In the genomic region with DNA sequence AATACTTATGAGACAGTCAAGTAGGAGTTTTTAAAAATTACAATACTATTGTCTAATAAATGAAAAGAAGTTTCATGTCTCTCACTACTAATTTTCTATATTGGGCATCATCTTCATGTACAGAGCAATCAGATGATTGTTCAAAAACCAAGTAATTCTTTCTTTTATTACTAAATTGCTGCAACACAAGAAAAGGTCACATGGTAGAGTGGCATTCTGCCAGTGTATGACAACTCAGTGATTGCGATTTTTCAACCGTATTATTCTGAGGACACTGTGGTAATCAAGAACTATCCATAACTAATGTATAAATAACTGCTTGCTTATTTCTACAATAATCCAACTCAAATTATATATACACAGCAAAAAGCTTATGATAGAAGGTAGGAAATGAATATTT, we compare ENCODE assay signal across 20 cellular contexts.
A peak's percentile ranks its signal among the peaks of the same experiment; 100 is the strongest.
DNase-seq lines count a peak whose midpoint lies in the region; FAIRE-seq and TF ChIP-seq lines count a peak whose summit lies in the region.
"Had no signal": no experiment of that assay in that cellular context is flagged by ENCODE, and none has a peak within 500 bp of the region (broad histone marks: within the 10 kb centered on the region; RNA-seq: fewer than 3 reads in every experiment).

No MANE protein-coding gene starts in this region.

- intact Hi-C loops in MCF 10A (cut with micrococcal nuclease) = no loop called here
- intact Hi-C loops in breast epithelium (cut with DNase I; ENCODE audit: low total_unique reads) = no loop called here
- intact Hi-C loops in OCI-LY7 (cut with micrococcal nuclease; ENCODE audit: unreplicated experiment) = loop anchor here (1.0 to 2.0 kb wide), 4 partner anchors 45 to 245 kb away; no protein-coding TSS in a partner anchor

- H3K9me3 Mint-ChIP-seq in MCF 10A (ENCODE audit: unreplicated experiment) = no peaks in the 10 kb centered on the region
- H3K9me3 Mint-ChIP-seq: activated naive CD4-positive, alpha-beta T cell treated with anti-CD3 and anti-CD28 coated beads, Interleukin-2, amount 50 U/mL, for 24 hours; activated T-cell treated with anti-CD3 and anti-CD28 coated beads, Interleukin-2, amount 50 U/mL, for 72 hours; dendritic cell treated with granulocyte-macrophage colony-stimulating factor and Interleukin-4, amounts not matched to agents 40 ng/mL and 50 ng/mL, for 4 days had no signal

- DNase-seq in MCF 10A (ENCODE audit: unreplicated experiment) = peak; percentile 39
- DNase-seq in breast epithelium (ENCODE audit: low spot score in 2 of 2) = no peak
- no peak for DNase-seq in OCI-LY7 (ENCODE audit: low spot score)
- peak; percentile 62 for DNase-seq in fibroblast of gingiva (ENCODE audit: low read depth)
- peak; percentile 23 for DNase-seq in stromal cell of bone marrow (ENCODE audit: low read depth)
- no peak for DNase-seq in CD1c-positive myeloid dendritic cell (ENCODE audit: extremely low spot score)
- DNase-seq in RCC 7860 (ENCODE audit: low spot score) = no peak
- DNase-seq in KBM-7 = no peak
- DNase-seq: activated T-cell treated with anti-CD3 and anti-CD28 coated beads, Interleukin-2, amount 50 U/mL, for 72 hours; heart left ventricle; NCI-H1436; NCI-H226; SIG-M5; stomach; T-helper 17 cell; uterus had no signal

- in situ Hi-C loops in KBM-7 (cut with MboI; ENCODE audit: low pct_unique_long_range_greater_than_20kb, low sequenced_read_pairs) = no loop called here

- no peaks in the 10 kb centered on the region for H3K27me3 Mint-ChIP-seq in MCF 10A (ENCODE audit: insufficient read depth, unreplicated experiment)
- H3K27me3 Mint-ChIP-seq: activated naive CD4-positive, alpha-beta T cell treated with anti-CD3 and anti-CD28 coated beads, Interleukin-2, amount 50 U/mL, for 24 hours; dendritic cell treated with granulocyte-macrophage colony-stimulating factor and Interleukin-4, amounts not matched to agents 40 ng/mL and 50 ng/mL, for 4 days; T-helper 17 cell had no signal

- no peaks in the 10 kb centered on the region for H3K27me3 ChIP-seq in breast epithelium
- H3K27me3 ChIP-seq: heart left ventricle, stomach, uterus had no signal

- no peaks in the 10 kb centered on the region for H3K9me2 ChIP-seq in OCI-LY7 (ENCODE audit: insufficient read depth, low read length)

- POLR2A ChIA-PET in MCF 10A (lab: Yijun Ruan, JAX) = no interaction called here
- POLR2A ChIA-PET in OCI-LY7 (lab: Charles Lee) = interaction anchor here (0.6 to 10.8 kb wide), 18 partner anchors 11 to 293 kb away, joined by 3 to 290 read pairs (median 4); no protein-coding TSS in a partner anchor

- no peak for FAIRE-seq in RCC 7860 (lab: Jason Lieb, UNC)

- no peak overlapping the region for H3K4me3 ChIP-seq in breast epithelium
- peak overlapping the region; percentile 30 for H3K4me3 ChIP-seq in OCI-LY7 (ENCODE audit: low read depth, low read length, poor library complexity, severe bottlenecking)
- H3K4me3 ChIP-seq: HAP-1, heart left ventricle, stomach, uterus had no signal

- CTCF ChIA-PET in MCF 10A (lab: Yijun Ruan, JAX) (interaction anchor here (1.4 kb wide), 1 partner anchor 23 kb away, joined by 3 read pairs; no protein-coding TSS in a partner anchor), OCI-LY7 (lab: Charles Lee; ENCODE audit: unreplicated experiment) (interaction anchor here (1.9 kb wide), 1 partner anchor 25 kb away, joined by 6 read pairs; no protein-coding TSS in a partner anchor)

- H3K27ac Mint-ChIP-seq in MCF 10A (ENCODE audit: low read depth, unreplicated experiment) = no peak overlapping the region
- H3K27ac Mint-ChIP-seq: activated naive CD4-positive, alpha-beta T cell treated with anti-CD3 and anti-CD28 coated beads, Interleukin-2, amount 50 U/mL, for 24 hours; activated T-cell treated with anti-CD3 and anti-CD28 coated beads, Interleukin-2, amount 50 U/mL, for 72 hours; dendritic cell treated with granulocyte-macrophage colony-stimulating factor and Interleukin-4, amounts not matched to agents 40 ng/mL and 50 ng/mL, for 4 days; T-helper 17 cell had no signal

- H3K79me2 ChIP-seq in OCI-LY7 (ENCODE audit: insufficient read depth, low read depth, low read length) = peaks cover 77% of the 10 kb centered on the region; the same call in 1 of the 2 replicates

- H3K27ac ChIP-seq in breast epithelium (no peak overlapping the region), OCI-LY7 (ENCODE audit: low read depth, low read length, poor library complexity, severe bottlenecking) (peak overlapping the region; percentile 98)
- H3K27ac ChIP-seq: epithelial cell of prostate, heart left ventricle, stomach, uterus had no signal

- TF ChIP-seq POLR2A in breast epithelium (IDR thresholded peaks at IDR 0.05) = no peak

- H3K36me3 ChIP-seq in breast epithelium (peaks cover 4% of the 10 kb centered on the region), OCI-LY7 (ENCODE audit: insufficient read depth, low read length) (peaks cover 23% of the 10 kb centered on the region)
- H3K36me3 ChIP-seq: HAP-1, stomach, uterus had no signal

- H4K20me1 ChIP-seq in OCI-LY7 (ENCODE audit: insufficient read depth, low read length) = no peaks in the 10 kb centered on the region

- no peaks in the 10 kb centered on the region for H3K4me1 Mint-ChIP-seq in MCF 10A (ENCODE audit: insufficient read depth, unreplicated experiment)

- no peak overlapping the region for H3K4me3 Mint-ChIP-seq in MCF 10A (ENCODE audit: unreplicated experiment)
- H3K4me3 Mint-ChIP-seq: activated naive CD4-positive, alpha-beta T cell treated with anti-CD3 and anti-CD28 coated beads, Interleukin-2, amount 50 U/mL, for 24 hours; activated T-cell treated with anti-CD3 and anti-CD28 coated beads, Interleukin-2, amount 50 U/mL, for 72 hours; dendritic cell treated with granulocyte-macrophage colony-stimulating factor and Interleukin-4, amounts not matched to agents 40 ng/mL and 50 ng/mL, for 4 days; T-helper 17 cell had no signal

- no TSS peak for BruUV-seq in MCF 10A (replicated peaks; lab: Mats Ljungman, UMichigan)
- BruUV-seq in OCI-LY7 (replicated peaks; lab: Mats Ljungman, UMichigan) = no TSS peak

- H3K4me1 ChIP-seq in breast epithelium = no peaks in the 10 kb centered on the region
- peaks cover 96% of the 10 kb centered on the region for H3K4me1 ChIP-seq in OCI-LY7 (ENCODE audit: insufficient read depth, low read length, poor library complexity, severe bottlenecking)
- H3K4me1 ChIP-seq: heart left ventricle, uterus had no signal

- TF ChIP-seq CTCF in MCF 10A (IDR thresholded peaks at IDR 0.05; ENCODE audit: unreplicated experiment) = no peak
- TF ChIP-seq CTCF in breast epithelium (IDR thresholded peaks at IDR 0.05) = no peak
- no peak for TF ChIP-seq CTCF in OCI-LY7 (conservative IDR thresholded peaks at IDR 0.05; ENCODE audit: low read length)

- H3K4me2 ChIP-seq in OCI-LY7 (ENCODE audit: low read length) = peak overlapping the region; percentile 76

- peaks cover 8% of the 10 kb centered on the region for H3K36me3 Mint-ChIP-seq in MCF 10A (ENCODE audit: insufficient read depth, unreplicated experiment)

- no peak overlapping the region for H2AFZ ChIP-seq in OCI-LY7 (ENCODE audit: low read length)

- H3K9me3 ChIP-seq in breast epithelium (no peaks in the 10 kb centered on the region), OCI-LY7 (ENCODE audit: low read length) (peaks cover under 1% of the 10 kb centered on the region; the same call in 1 of the 2 replicates)
- H3K9me3 ChIP-seq: HAP-1, heart left ventricle, stomach, uterus had no signal

Comparison
In these comparisons a context has a peak if more than half of its experiments do, and no peak if none do; other contexts are left out.
1. DNase-seq: peak in MCF 10A (single experiment), fibroblast of gingiva (single experiment) and stromal cell of bone marrow (single experiment); none in breast epithelium (0 of 2), OCI-LY7 (single experiment), CD1c-positive myeloid dendritic cell (single experiment), RCC 7860 (single experiment) and KBM-7 (single experiment).